9 cellular contexts compared by ENCODE assay signal in the genomic region with DNA sequence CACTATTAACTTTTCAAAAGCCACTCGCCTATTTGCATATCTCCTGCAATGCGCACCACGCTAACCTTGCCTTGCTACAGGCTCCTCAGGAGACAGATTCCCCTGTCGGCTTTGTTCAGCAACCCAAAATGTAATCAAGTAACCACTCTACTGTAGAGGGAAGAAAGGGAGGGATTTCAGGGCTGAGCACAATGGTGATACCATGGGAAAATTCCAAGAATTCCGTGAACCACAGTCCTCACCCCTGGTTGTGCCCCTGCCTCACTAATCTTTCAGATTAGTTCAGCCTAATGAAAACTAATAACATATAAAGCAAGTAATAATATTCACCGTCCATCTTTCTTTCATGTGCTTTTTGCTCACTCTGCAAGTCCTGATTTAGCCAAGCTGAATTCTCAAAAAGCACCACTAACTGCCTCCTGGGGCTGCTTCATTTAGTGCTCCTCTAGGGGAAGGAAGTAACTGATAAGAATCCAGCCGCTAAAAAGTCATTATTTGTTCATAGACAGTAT. TPM values are rescaled to one million over a fixed set of nuclear protein-coding genes. Genes with fewer than 3 reads are reported as not detected.
DNase-seq lines count a peak whose midpoint lies in the region; ATAC-seq and TF ChIP-seq lines count a peak whose summit lies in the region.
"Had no signal": no experiment of that assay in that cellular context is flagged by ENCODE, and none has a peak within 500 bp of the region (broad histone marks: within the 10 kb centered on the region; RNA-seq: fewer than 3 reads in every experiment).

No MANE protein-coding gene starts in this region.

- peaks cover 62% of the 10 kb centered on the region for H3K4me1 Mint-ChIP-seq in GM23338
- H3K4me1 Mint-ChIP-seq in stimulated activated naive B cell treated with anti-CD40 and anti-IgM and Interleukin-4, amounts not matched to agents 10 μg/mL and 1 μg/mL and 100 μg/mL, for 72 hours, result peaks cover 12 to 43% of the 10 kb centered on the region in 2 donors

- peak overlapping the region; percentile 95 for H3K27ac ChIP-seq in GM23338 (ENCODE audit: low read depth)
- H3K27ac ChIP-seq: prostate gland had no signal

- H3K36me3 ChIP-seq in GM23338 (ENCODE audit: insufficient read depth) (0 out of 2 replicates have a peak, but pooled peaks cover 4% of the 10 kb centered on the region), neuron (ENCODE audit: insufficient read depth, low read length) (peaks cover 17% of the 10 kb centered on the region)
- H3K36me3 ChIP-seq: prostate gland had no signal

- H3K27me3 ChIP-seq in GM23338 (ENCODE audit: insufficient read depth), result no peaks in the 10 kb centered on the region
- H3K27me3 ChIP-seq in neuron (ENCODE audit: insufficient read depth, low read length), result no peaks in the 10 kb centered on the region

- no peaks in the 10 kb centered on the region for H3K9me3 ChIP-seq in neuron (ENCODE audit: low read length)
- H3K9me3 ChIP-seq: prostate gland had no signal

- H3K36me3 Mint-ChIP-seq in GM23338 (ENCODE audit: low read depth), result peaks cover 17% of the 10 kb centered on the region
- peaks cover 3 to 4% of the 10 kb centered on the region in 2 donors for H3K36me3 Mint-ChIP-seq in stimulated activated naive B cell treated with anti-CD40 and anti-IgM and Interleukin-4, amounts not matched to agents 10 μg/mL and 1 μg/mL and 100 μg/mL, for 72 hours

- H3K4me3 ChIP-seq in GM23338 (peak overlapping the region; percentile 8), neuron (ENCODE audit: low read length) (peak overlapping the region; percentile 16)
- H3K4me3 ChIP-seq: prostate gland had no signal

- no peaks in the 10 kb centered on the region for H3K9me2 ChIP-seq in GM23338 (ENCODE audit: insufficient read depth)

- peaks cover 41% of the 10 kb centered on the region for H3K4me1 ChIP-seq in GM23338 (ENCODE audit: insufficient read depth)
- peaks cover 48% of the 10 kb centered on the region for H3K4me1 ChIP-seq in neuron (ENCODE audit: insufficient read depth, low read length)
- H3K4me1 ChIP-seq: prostate gland had no signal

- DNase-seq in GM23338 (ENCODE audit: low spot score) (peak; percentile 92), NOMO-1 treated with dmso at 0.1 percent for 144 hours (lab: John Stamatoyannopoulos, UW; ENCODE audit: unreplicated experiment) (peak; percentile 26), dermis blood vessel endothelial cell (peak; percentile 21), NCI-H1105 treated with DMSO at 0.1 percent for 48 hours (lab: John Stamatoyannopoulos, UW) (no peak)
- no peak for DNase-seq in stimulated activated CD4-positive, alpha-beta T cell treated with anti-CD3 and anti-CD28 coated beads, Interleukin-4, amount 100 ng/mL, for 24 hours
- DNase-seq in stimulated activated naive B cell treated with anti-CD40 and anti-IgM and Interleukin-4, amounts not matched to agents 10 μg/mL and 1 μg/mL and 100 μg/mL, for 72 hours, result no peak
- DNase-seq: NCI-H510A treated with DMSO at 0.1 percent for 48 hours had no signal

- H3K4me3 Mint-ChIP-seq in GM23338, result peak overlapping the region; percentile 50
- H3K4me3 Mint-ChIP-seq in stimulated activated naive B cell treated with anti-CD40 and anti-IgM and Interleukin-4, amounts not matched to agents 10 μg/mL and 1 μg/mL and 100 μg/mL, for 72 hours, result no peak overlapping the region

- H3K79me2 ChIP-seq in GM23338 (replicated peaks; ENCODE audit: insufficient read depth), result peaks cover 18% of the 10 kb centered on the region

- peaks cover 2% of the 10 kb centered on the region for H3K27me3 Mint-ChIP-seq in GM23338 (ENCODE audit: insufficient read depth, low read depth, poor library complexity)
- no peaks in the 10 kb centered on the region for H3K27me3 Mint-ChIP-seq in stimulated activated naive B cell treated with anti-CD40 and anti-IgM and Interleukin-4, amounts not matched to agents 10 μg/mL and 1 μg/mL and 100 μg/mL, for 72 hours

- peak overlapping the region; percentile 45 for H3K4me2 ChIP-seq in GM23338

- H3F3A ChIP-seq in GM23338 (replicated peaks; ENCODE audit: low read depth), result no peaks in the 10 kb centered on the region; the same call in 1 of the 2 replicates

- no peaks in the 10 kb centered on the region for H4K20me1 ChIP-seq in GM23338 (replicated peaks; ENCODE audit: insufficient read depth)

- no peaks in the 10 kb centered on the region; the same call in 2 of the 3 replicates for H3K9me3 Mint-ChIP-seq in GM23338
- no peaks in the 10 kb centered on the region for H3K9me3 Mint-ChIP-seq in stimulated activated naive B cell treated with anti-CD40 and anti-IgM and Interleukin-4, amounts not matched to agents 10 μg/mL and 1 μg/mL and 100 μg/mL, for 72 hours

- H2AFZ ChIP-seq in GM23338, result no peak overlapping the region
- no peak overlapping the region for H2AFZ ChIP-seq in neuron (ENCODE audit: low read depth, low read length)

- TF ChIP-seq CTCF in GM23338 (conservative IDR thresholded peaks at IDR 0.05; ENCODE audit: low read depth in 2 of 2), result no peak

- peak overlapping the region; percentile 97 for H3K27ac Mint-ChIP-seq in GM23338
- no peak overlapping the region for H3K27ac Mint-ChIP-seq in stimulated activated naive B cell treated with anti-CD40 and anti-IgM and Interleukin-4, amounts not matched to agents 10 μg/mL and 1 μg/mL and 100 μg/mL, for 72 hours

- ATAC-seq in GM23338, result peak; percentile 89
- ATAC-seq in stimulated activated naive B cell treated with anti-CD40 and anti-IgM and Interleukin-4, amounts not matched to agents 10 μg/mL and 1 μg/mL and 100 μg/mL, for 72 hours (replicated peaks), result no peak

TF ChIP-seq in GM23338, 12 proteins besides CTCF, POLR2A, EP300 and RAD21:
- peak; percentile 62 for TF ChIP-seq ZNF462 (CRISPR knock-in tag; IDR thresholded peaks at IDR 0.05)
- no peak for TF ChIP-seq CREB1 (CRISPR knock-in tag; IDR thresholded peaks at IDR 0.05; ENCODE audit: low read depth)

RNA-seq across cellular contexts. Expression of gene CITED2, which starts 6.6 kb away (rescaled TPM):
- 74.4 and 76.9 TPM in 2 replicates for total RNA-seq in GM23338 (2014; rRNA removed; shearing (Covaris generic))
- polyA plus RNA-seq in GM23338 (2016; fragmentation: Nextera tagmentation; extraction: Ambion mirVana), result 24.8 and 26.6 TPM in 2 replicates
- total RNA-seq in dermis blood vessel endothelial cell, result 28.8 and 50.0 TPM in 2 replicates

Comparison
In these comparisons a context has a peak if more than half of its experiments do, and no peak if none do; other contexts are left out.
1. DNase-seq: peak in GM23338 (single experiment), NOMO-1 treated with dmso at 0.1 percent for 144 hours (single experiment) and dermis blood vessel endothelial cell (single experiment); none in NCI-H1105 treated with DMSO at 0.1 percent for 48 hours (single experiment), stimulated activated CD4-positive, alpha-beta T cell treated with anti-CD3 and anti-CD28 coated beads, Interleukin-4, amount 100 ng/mL, for 24 hours (single experiment) and stimulated activated naive B cell treated with anti-CD40 and anti-IgM and Interleukin-4, amounts not matched to agents 10 μg/mL and 1 μg/mL and 100 μg/mL, for 72 hours (single experiment).